In genomic region chr2:10537522-10538195, GRCh38 we compare ENCODE assay signal across 15 cellular contexts.
DNase-seq lines count a peak whose midpoint lies in the region; ATAC-seq and TF ChIP-seq lines count a peak whose summit lies in the region.
"Had no signal": no experiment of that assay in that cellular context is flagged by ENCODE, and none has a peak within 500 bp of the region (broad histone marks: within the 10 kb centered on the region; RNA-seq: fewer than 3 reads in every experiment).

No MANE protein-coding gene starts in this region.

- H3K4ac ChIP-seq in IMR-90 (ENCODE audit: low read depth, low read length), result no peak overlapping the region

- in situ Hi-C loops in IMR-90 (cut with MboI; ENCODE audit: low sequenced_read_pairs), result no loop called here

- H3K9me3 ChIP-seq in IMR-90 (ENCODE audit: control insufficient read depth, insufficient read depth, low read length) (no peaks in the 10 kb centered on the region; the same call in 1 of the 2 replicates), sigmoid colon (no peaks in the 10 kb centered on the region)
- H3K9me3 ChIP-seq: adrenal gland, heart left ventricle, vagina had no signal

- no peak overlapping the region for H2BK5ac ChIP-seq in IMR-90 (ENCODE audit: low read depth, low read length, poor library complexity, severe bottlenecking)

- H3K14ac ChIP-seq in IMR-90 (replicated peaks; ENCODE audit: low read depth, low read length), result no peak overlapping the region

- no peak overlapping the region for H3K23ac ChIP-seq in IMR-90 (ENCODE audit: low read depth, low read length)

- ATAC-seq in IMR-90 (ENCODE audit: low read depth) (no peak), HG02678 (IDR thresholded peaks at IDR 0.05; ENCODE audit: unreplicated experiment) (no peak)
- ATAC-seq: heart left ventricle, Right ventricle myocardium inferior had no signal

- no TSS peak for BruUV-seq in IMR-90 (replicated peaks; lab: Mats Ljungman, UMichigan)

- H3K4me3 ChIP-seq in IMR-90 (ENCODE audit: insufficient read depth, low read depth, low read length), result no peak overlapping the region
- no peak overlapping the region for H3K4me3 ChIP-seq in sigmoid colon
- H3K4me3 ChIP-seq: adrenal gland, GM23248, heart left ventricle, vagina had no signal

- H3K4me3 Mint-ChIP-seq in activated naive CD8-positive, alpha-beta T cell treated with anti-CD3 and anti-CD28 coated beads for 36 hours, result no peak overlapping the region
- H3K4me3 Mint-ChIP-seq: CD14-positive monocyte had no signal

- H3K79me1 ChIP-seq in IMR-90 (ENCODE audit: low read depth in 1 of 2, low read length in 2 of 2), result no peaks in the 10 kb centered on the region

- TF ChIP-seq CTCF in IMR-90 (conservative IDR thresholded peaks at IDR 0.05; ENCODE audit: low read depth, low read length), result no peak
- TF ChIP-seq CTCF in sigmoid colon (IDR thresholded peaks at IDR 0.05), result no peak

- peaks cover 6% of the 10 kb centered on the region for H3K9me1 ChIP-seq in IMR-90 (ENCODE audit: insufficient read depth, low read length)

- H3K27ac ChIP-seq in IMR-90 (ENCODE audit: insufficient read depth, low read length) (no peak overlapping the region), sigmoid colon (no peak overlapping the region)
- H3K27ac ChIP-seq: adrenal gland, GM23248, heart left ventricle, vagina had no signal

- H3K4me1 ChIP-seq in IMR-90 (ENCODE audit: control insufficient read depth, insufficient read depth, low read length) (no peaks in the 10 kb centered on the region), sigmoid colon (no peaks in the 10 kb centered on the region)
- H3K4me1 ChIP-seq: adrenal gland, heart left ventricle, vagina had no signal

- H3K18ac ChIP-seq in IMR-90 (ENCODE audit: low read depth, low read length), result no peak overlapping the region

- no peaks in the 10 kb centered on the region for H3K36me3 ChIP-seq in IMR-90 (ENCODE audit: control insufficient read depth, insufficient read depth, low read length)
- H3K36me3 ChIP-seq in sigmoid colon, result no peaks in the 10 kb centered on the region
- H3K36me3 ChIP-seq: adrenal gland, heart left ventricle, vagina had no signal

- peaks cover 27% of the 10 kb centered on the region for H3K27me3 Mint-ChIP-seq in activated naive CD8-positive, alpha-beta T cell treated with anti-CD3 and anti-CD28 coated beads for 36 hours

- no peak overlapping the region for H3K56ac ChIP-seq in IMR-90 (ENCODE audit: extremely low read depth, insufficient read depth, low read length)

- H4K20me1 ChIP-seq in IMR-90 (ENCODE audit: insufficient read depth, low read length), result no peaks in the 10 kb centered on the region

- H3K27ac Mint-ChIP-seq in activated naive CD8-positive, alpha-beta T cell treated with anti-CD3 and anti-CD28 coated beads for 36 hours, result no peak overlapping the region
- H3K27ac Mint-ChIP-seq: CD14-positive monocyte had no signal

- H2AK9ac ChIP-seq in IMR-90 (replicated peaks; ENCODE audit: low read depth, low read length, poor library complexity), result no peak overlapping the region

- H2BK120ac ChIP-seq in IMR-90 (ENCODE audit: low read depth, low read length), result no peak overlapping the region

- H3K9ac ChIP-seq in IMR-90 (ENCODE audit: low read depth, low read length), result no peak overlapping the region
- H3K9ac ChIP-seq: GM23248 had no signal

- no peak for TF ChIP-seq POLR2A in IMR-90 (IDR thresholded peaks at IDR 0.05; ENCODE audit: low read depth, low read length)
- TF ChIP-seq POLR2A in sigmoid colon (IDR thresholded peaks at IDR 0.05), result no peak

- peaks cover 18% of the 10 kb centered on the region for H3K4me1 Mint-ChIP-seq in activated naive CD8-positive, alpha-beta T cell treated with anti-CD3 and anti-CD28 coated beads for 36 hours
- H3K4me1 Mint-ChIP-seq: CD14-positive monocyte had no signal

- CTCF ChIA-PET in IMR-90 (lab: Yijun Ruan, JAX), result no interaction called here

- H2BK20ac ChIP-seq in IMR-90 (ENCODE audit: low read depth, low read length), result peak overlapping the region; percentile 24; the same call in 1 of the 2 replicates

- DNase-seq in IMR-90, result no peak
- peak; percentile 50 for DNase-seq in NCI-H2171 treated with DMSO at 0.1 percent for 48 hours (lab: John Stamatoyannopoulos, UW)
- DNase-seq in activated naive CD8-positive, alpha-beta T cell treated with anti-CD3 and anti-CD28 coated beads for 36 hours, result peak; percentile 28
- DNase-seq in sigmoid colon, result peak; percentile 50
- no peak for DNase-seq in NCI-H2029 (lab: John Stamatoyannopoulos, UW)
- no peak for DNase-seq in kidney tubule cell (ENCODE audit: low spot score)
- DNase-seq: adrenal gland; NCI-H526 treated with DMSO at 0.1 percent for 48 hours; stimulated activated CD4-positive, alpha-beta T cell treated with anti-CD3 and anti-CD28 coated beads, Interleukin-1b, Interleukin-23, amount 100 ng/mL, for 48 hours had no signal

- no peaks in the 10 kb centered on the region for H3K36me3 Mint-ChIP-seq in activated naive CD8-positive, alpha-beta T cell treated with anti-CD3 and anti-CD28 coated beads for 36 hours
- H3K36me3 Mint-ChIP-seq: CD14-positive monocyte had no signal

- no peak overlapping the region for H4K5ac ChIP-seq in IMR-90 (ENCODE audit: low read depth, low read length)

- no peaks in the 10 kb centered on the region for H3K9me3 Mint-ChIP-seq in activated naive CD8-positive, alpha-beta T cell treated with anti-CD3 and anti-CD28 coated beads for 36 hours

- TF ChIP-seq EP300 in sigmoid colon (IDR thresholded peaks at IDR 0.05), result no peak

- H3K27me3 ChIP-seq in IMR-90 (ENCODE audit: control insufficient read depth, insufficient read depth, low read length), result no peaks in the 10 kb centered on the region; the same call in none of the 2 replicates
- H3K27me3 ChIP-seq in sigmoid colon, result no peaks in the 10 kb centered on the region
- H3K27me3 ChIP-seq: adrenal gland, heart left ventricle, vagina had no signal

- H4K91ac ChIP-seq in IMR-90 (ENCODE audit: insufficient read depth, low read depth, low read length), result no peak overlapping the region

- H3K4me2 ChIP-seq in IMR-90 (ENCODE audit: low read depth, low read length), result no peak overlapping the region

- no peak overlapping the region for H2AK5ac ChIP-seq in IMR-90 (ENCODE audit: low read depth, low read length)

- POLR2A ChIA-PET in IMR-90 (lab: Charles Lee; ENCODE audit: unreplicated experiment), result no interaction called here

- TF ChIP-seq RAD21 in IMR-90 (IDR thresholded peaks at IDR 0.05; ENCODE audit: low read length), result no peak

- H2AFZ ChIP-seq in IMR-90 (replicated peaks; ENCODE audit: low read length, poor library complexity), result no peak overlapping the region
- H2AFZ ChIP-seq: GM23248 had no signal

- H4K8ac ChIP-seq in IMR-90 (ENCODE audit: low read depth in 2 of 2, low read length in 2 of 2), result no peak overlapping the region

- no peak overlapping the region for H2BK15ac ChIP-seq in IMR-90 (ENCODE audit: low read depth, low read length)

- intact Hi-C loops in IMR-90 (cut with micrococcal nuclease) (no loop called here), sigmoid colon (cut with DNase I) (no loop called here)

- 89% methylated on average over 5 of the region's 21 CpGs; no CpG with 5 or more reads in 1 of the 2 experiments for WGBS in IMR-90 (ENCODE audit: extremely low coverage in 2 of 2, insufficient read length in 1 of 2), 2 experiments
- WGBS in sigmoid colon, 2 donors, result 84 to 87% methylated on average over 21 of the region's 21 CpGs

- dilution Hi-C loops in IMR-90 (cut with HindIII; ENCODE audit: low sequenced_read_pairs, unreplicated experiment), result no loop called here

TF ChIP-seq in IMR-90, 13 proteins besides CTCF, POLR2A, EP300 and RAD21:
- TF ChIP-seq MAZ (IDR thresholded peaks at IDR 0.05; ENCODE audit: borderline replicate concordance, low read depth, low read length) (no peak), SMC3 (IDR thresholded peaks at IDR 0.05; ENCODE audit: low read depth, low read length) (no peak), CEBPB (IDR thresholded peaks at IDR 0.05; ENCODE audit: low read depth, low read length) (no peak), BHLHE40 (IDR thresholded peaks at IDR 0.05; ENCODE audit: low read depth, low read length) (no peak), USF2 (IDR thresholded peaks at IDR 0.05; ENCODE audit: low read depth, low read length) (no peak), MXI1 (IDR thresholded peaks at IDR 0.05; ENCODE audit: borderline replicate concordance, low read depth, low read length) (no peak), RCOR1 (IDR thresholded peaks at IDR 0.05; ENCODE audit: insufficient replicate concordance, low read length) (no peak), FOS (IDR thresholded peaks at IDR 0.05; ENCODE audit: low read depth, low read length) (no peak), MAFK (IDR thresholded peaks at IDR 0.05; ENCODE audit: low read depth, low read length) (no peak), RFX5 (IDR thresholded peaks at IDR 0.05; ENCODE audit: low read depth, low read length) (no peak), ELK1 (IDR thresholded peaks at IDR 0.05; ENCODE audit: borderline replicate concordance, low read depth, low read length) (no peak)
TF ChIP-seq in IMR-90: peak in this region for 0.

Comparison
In these comparisons a context has a peak if more than half of its experiments do, and no peak if none do; other contexts are left out.
1. DNase-seq: peak in NCI-H2171 treated with DMSO at 0.1 percent for 48 hours (single experiment), activated naive CD8-positive, alpha-beta T cell treated with anti-CD3 and anti-CD28 coated beads for 36 hours (single experiment) and sigmoid colon (single experiment); none in IMR-90 (single experiment), NCI-H2029 (single experiment) and kidney tubule cell (single experiment).